ENCODE assay signal across 8 cellular contexts in the genomic region with DNA sequence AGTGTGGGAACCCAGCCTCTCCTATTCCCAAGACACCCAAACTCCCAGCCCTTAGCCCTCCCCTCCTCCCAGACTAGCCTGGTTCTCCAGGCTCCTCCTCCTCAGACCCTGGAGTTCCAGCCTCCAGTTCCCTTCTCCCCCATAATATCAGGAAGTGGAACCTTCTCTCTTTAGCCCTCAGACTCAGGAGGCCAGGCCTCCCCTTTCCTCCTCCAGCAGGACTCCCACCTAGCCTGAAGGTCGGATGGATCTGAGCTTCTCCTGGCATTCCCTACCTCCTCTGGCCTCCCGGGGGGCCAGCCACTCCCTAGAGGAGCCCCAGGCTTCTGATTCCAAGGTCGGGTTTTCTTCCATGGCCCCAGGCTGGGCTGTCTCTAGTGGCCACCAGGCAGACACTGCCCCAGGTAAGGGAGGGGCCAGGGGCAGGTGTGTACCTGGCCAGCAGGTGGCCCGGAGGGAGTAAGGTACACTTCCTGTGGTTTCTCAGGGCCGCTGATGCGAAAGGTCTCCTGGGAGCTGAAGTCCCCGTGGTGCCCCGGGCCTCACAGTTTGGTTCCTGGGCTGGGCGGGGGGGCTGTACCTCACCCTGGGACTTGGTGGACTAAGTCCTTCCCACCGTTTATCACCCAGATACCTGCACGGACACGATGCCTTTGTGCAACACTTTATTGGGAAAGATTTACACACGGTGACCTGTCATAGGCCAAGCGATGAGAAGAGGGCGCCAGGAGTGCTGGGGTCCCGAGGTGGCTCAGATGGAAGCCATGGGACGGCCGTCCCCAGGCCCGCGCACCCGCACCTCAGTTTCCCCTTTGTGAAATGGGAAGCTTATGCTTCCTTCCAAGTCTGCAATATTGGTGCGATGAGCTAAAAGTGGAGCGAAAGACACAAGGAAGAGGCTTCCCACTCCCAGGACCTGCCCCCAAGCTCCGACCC. TPM values are rescaled to one million over a fixed set of nuclear protein-coding genes. Genes with fewer than 3 reads are reported as not detected.
DNase-seq lines count a peak whose midpoint lies in the region; TF ChIP-seq lines count a peak whose summit lies in the region.

A gene with protein sequence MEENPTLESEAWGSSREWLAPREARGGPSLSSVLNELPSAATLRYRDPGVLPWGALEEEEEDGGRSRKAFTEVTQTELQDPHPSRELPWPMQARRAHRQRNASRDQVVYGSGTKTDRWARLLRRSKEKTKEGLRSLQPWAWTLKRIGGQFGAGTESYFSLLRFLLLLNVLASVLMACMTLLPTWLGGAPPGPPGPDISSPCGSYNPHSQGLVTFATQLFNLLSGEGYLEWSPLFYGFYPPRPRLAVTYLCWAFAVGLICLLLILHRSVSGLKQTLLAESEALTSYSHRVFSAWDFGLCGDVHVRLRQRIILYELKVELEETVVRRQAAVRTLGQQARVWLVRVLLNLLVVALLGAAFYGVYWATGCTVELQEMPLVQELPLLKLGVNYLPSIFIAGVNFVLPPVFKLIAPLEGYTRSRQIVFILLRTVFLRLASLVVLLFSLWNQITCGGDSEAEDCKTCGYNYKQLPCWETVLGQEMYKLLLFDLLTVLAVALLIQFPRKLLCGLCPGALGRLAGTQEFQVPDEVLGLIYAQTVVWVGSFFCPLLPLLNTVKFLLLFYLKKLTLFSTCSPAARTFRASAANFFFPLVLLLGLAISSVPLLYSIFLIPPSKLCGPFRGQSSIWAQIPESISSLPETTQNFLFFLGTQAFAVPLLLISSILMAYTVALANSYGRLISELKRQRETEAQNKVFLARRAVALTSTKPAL (minus strand): TSS at position 397 of the 936 bp plus-strand sequence. CDS start 43 bp downstream, at position 354.

- H3K4me3 ChIP-seq in GM12864 (ENCODE audit: low read depth, low read length) (no peak within 1 kb of the TSS), epithelial cell of proximal tubule (ENCODE audit: low read depth, low read length) (peak within 1 kb of the TSS; percentile 31)

- no peaks in the 10 kb centered on the region for H3K9me3 Mint-ChIP-seq in osteocyte (ENCODE audit: unreplicated experiment)

- peak; percentile 14 for TF ChIP-seq CTCF in GM12864 (IDR thresholded peaks at IDR 0.05; ENCODE audit: low read depth, low read length, missing control alignments)
- peak; percentile 21 for TF ChIP-seq CTCF in epithelial cell of proximal tubule (conservative IDR thresholded peaks at IDR 0.05; ENCODE audit: low read depth, low read length)
- no peak for TF ChIP-seq CTCF in osteocyte (IDR thresholded peaks at IDR 0.05)

- H3K4me1 Mint-ChIP-seq in osteocyte (ENCODE audit: unreplicated experiment) = peaks cover 14% of the 10 kb centered on the region

- DNase-seq in GM12864 (ENCODE audit: low read depth) = no peak
- peak; percentile 76 for DNase-seq in NCI-H2196 (lab: John Stamatoyannopoulos, UW; ENCODE audit: unreplicated experiment)
- no peak for DNase-seq in epithelial cell of proximal tubule (ENCODE audit: low read depth)
- no peak for DNase-seq in osteocyte (ENCODE audit: extremely low spot score, unreplicated experiment)
- DNase-seq in central memory CD4-positive, alpha-beta T cell = no peak
- DNase-seq in hypothalamus (lab: John Stamatoyannopoulos, UW) = no peak
- DNase-seq in CD1c-positive myeloid dendritic cell (ENCODE audit: extremely low spot score) = no peak
- DNase-seq in KG1 (lab: John Stamatoyannopoulos, UW) = no peak

- H3K27ac Mint-ChIP-seq in osteocyte (ENCODE audit: unreplicated experiment) = peak within 1 kb of the TSS; percentile 80

- no peaks in the 10 kb centered on the region for H3K36me3 Mint-ChIP-seq in osteocyte (ENCODE audit: unreplicated experiment)

- no peaks in the 10 kb centered on the region for H3K27me3 Mint-ChIP-seq in osteocyte (ENCODE audit: unreplicated experiment)

- peak within 1 kb of the TSS; percentile 5 for H3K4me3 Mint-ChIP-seq in osteocyte (ENCODE audit: unreplicated experiment)

RNA-seq across cellular contexts. Expression of the gene that starts here (rescaled TPM):
- total RNA-seq in epithelial cell of proximal tubule (3.7 and 9.5 TPM in 2 replicates), osteocyte (2.0 and 2.7 TPM in 2 replicates)
